In genomic region chr6:31707701-31708100, GRCh38 we compare ENCODE assay signal across 36 cellular contexts. TPM values are rescaled to one million over a fixed set of nuclear protein-coding genes. Genes with fewer than 3 reads are reported as not detected.
"Had no signal": no experiment of that assay in that cellular context is flagged by ENCODE, and none has a peak within 500 bp of the region (broad histone marks: within the 10 kb centered on the region; RNA-seq: fewer than 3 reads in every experiment).

No MANE protein-coding gene starts in this region.

- H3K27ac ChIP-seq: neutrophil, ovary, parathyroid adenoma, psoas muscle, skin epidermis, spleen, suprapubic skin, testis, tibial artery, transverse colon, upper lobe of right lung, uterus had no signal

- H3K9ac ChIP-seq: parathyroid adenoma had no signal

- H3K4me3 Mint-ChIP-seq: naive thymus-derived CD8-positive, alpha-beta T cell; natural killer cell treated with Interleukin-12 subunit alpha and Interleukin-12 subunit beta and Interleukin-15 and Interleukin-18, amount 100 ng/mL, for 72 hours; nephron progenitor cell; neural crest cell; stimulated activated memory B cell treated with anti-CD40 and anti-IgM and Interleukin-4, amounts not matched to agents 10 μg/mL and 1 μg/mL and 100 μg/mL, for 72 hours; stimulated activated naive CD8-positive, alpha-beta T cell treated with anti-CD3 and anti-CD28 coated beads, Interleukin-15, amount 100 ng/mL, for 72 hours; type B pancreatic cell had no signal

- H3K4me2 ChIP-seq: smooth muscle cell had no signal

- H3K27me3 Mint-ChIP-seq: naive thymus-derived CD8-positive, alpha-beta T cell; stimulated activated memory B cell treated with anti-CD40 and anti-IgM and Interleukin-4, amounts not matched to agents 10 μg/mL and 1 μg/mL and 100 μg/mL, for 72 hours; type B pancreatic cell had no signal

- ATAC-seq: naive thymus-derived CD8-positive, alpha-beta T cell; natural killer cell treated with Interleukin-12 subunit alpha and Interleukin-12 subunit beta and Interleukin-15 and Interleukin-18, amount 100 ng/mL, for 72 hours; psoas muscle; right cardiac atrium; sciatic nerve; stimulated activated memory B cell treated with anti-CD40 and anti-IgM and Interleukin-4, amounts not matched to agents 10 μg/mL and 1 μg/mL and 100 μg/mL, for 72 hours; stimulated activated naive CD8-positive, alpha-beta T cell treated with anti-CD3 and anti-CD28 coated beads, Interleukin-15, amount 100 ng/mL, for 72 hours; stimulated activated naive CD8-positive, alpha-beta T cell treated with anti-CD3 and anti-CD28 coated beads, Interleukin-15, Interleukin-2, amounts not matched to agents 100 U/mL and 50 U/mL, for 24 hours; upper lobe of right lung had no signal

- H3K4me1 ChIP-seq: testis, upper lobe of right lung, uterus had no signal

- DNase-seq: naive thymus-derived CD8-positive, alpha-beta T cell; nephron progenitor cell; nucleus accumbens; ovary; psoas muscle; right cardiac atrium; spleen; stimulated activated CD4-positive, alpha-beta T cell treated with anti-CD3 and anti-CD28 coated beads, Interleukin-12 subunit alpha, Interleukin-12 subunit beta, amount 100 ng/mL, for 4 hours; stimulated activated CD4-positive, alpha-beta T cell treated with anti-CD3 and anti-CD28 coated beads, Interleukin-1b, Interleukin-23, amount 100 ng/mL, for 48 hours; stimulated activated CD4-positive, alpha-beta T cell treated with anti-CD3 and anti-CD28 coated beads, Interleukin-4, amount 100 ng/mL, for 1 hour; stimulated activated CD4-positive, alpha-beta T cell treated with anti-CD3 and anti-CD28 coated beads, Interleukin-4, amount 100 ng/mL, for 4 hours; stimulated activated CD8-positive, alpha-beta memory T cell treated with anti-CD3 and anti-CD28 coated beads, Interleukin-4, amount 100 ng/mL, for 48 hours; stimulated activated naive CD4-positive, alpha-beta T cell; stimulated activated naive CD8-positive, alpha-beta T cell treated with anti-CD3 and anti-CD28 coated beads, Interleukin-15, amount 100 ng/mL, for 72 hours; stimulated activated naive CD8-positive, alpha-beta T cell treated with anti-CD3 and anti-CD28 coated beads, Interleukin-15, Interleukin-2, amounts not matched to agents 100 U/mL and 50 U/mL, for 24 hours; substantia nigra; testis; tibial artery; transverse colon; upper lobe of right lung; uterus had no signal

- H3K9me3 ChIP-seq: neutrophil, ovary, psoas muscle, spleen, suprapubic skin, testis, tibial artery, transverse colon, upper lobe of right lung, uterus had no signal

- H3K36me3 ChIP-seq: neutrophil, ovary, spleen, suprapubic skin, tibial artery, transverse colon, upper lobe of right lung, uterus had no signal

- H3K36me3 Mint-ChIP-seq: naive thymus-derived CD8-positive, alpha-beta T cell; stimulated activated memory B cell treated with anti-CD40 and anti-IgM and Interleukin-4, amounts not matched to agents 10 μg/mL and 1 μg/mL and 100 μg/mL, for 72 hours; type B pancreatic cell had no signal

- H2AFZ ChIP-seq: parathyroid adenoma had no signal

- H3K4me3 ChIP-seq: ovary, psoas muscle, skin epidermis, smooth muscle cell, spleen, suprapubic skin, testis, tibial artery, transverse colon, upper lobe of right lung, uterus had no signal

- H3K9me3 Mint-ChIP-seq: naive thymus-derived CD8-positive, alpha-beta T cell; natural killer cell treated with Interleukin-12 subunit alpha and Interleukin-12 subunit beta and Interleukin-15 and Interleukin-18, amount 100 ng/mL, for 72 hours; nephron progenitor cell; neural crest cell; stimulated activated memory B cell treated with anti-CD40 and anti-IgM and Interleukin-4, amounts not matched to agents 10 μg/mL and 1 μg/mL and 100 μg/mL, for 72 hours; stimulated activated naive CD8-positive, alpha-beta T cell treated with anti-CD3 and anti-CD28 coated beads, Interleukin-15, amount 100 ng/mL, for 72 hours; type B pancreatic cell had no signal

- H3K27me3 ChIP-seq: neutrophil, ovary, spleen, suprapubic skin, testis, transverse colon, upper lobe of right lung, uterus had no signal

- H3K27ac Mint-ChIP-seq: nephron progenitor cell; progenitor cell of endocrine pancreas; stimulated activated memory B cell treated with anti-CD40 and anti-IgM and Interleukin-4, amounts not matched to agents 10 μg/mL and 1 μg/mL and 100 μg/mL, for 72 hours; type B pancreatic cell had no signal

RNA-seq across cellular contexts. Expression of gene LY6G6F, which starts 1.0 kb away (rescaled TPM):
- total RNA-seq: naive thymus-derived CD8-positive, alpha-beta T cell; natural killer cell treated with Interleukin-12 subunit alpha and Interleukin-12 subunit beta and Interleukin-15 and Interleukin-18, amount 100 ng/mL, for 72 hours; neural crest cell; omental fat pad; ovary; progenitor cell of endocrine pancreas; psoas muscle; renal cortical epithelial cell; right cardiac atrium; sciatic nerve; smooth muscle cell; suprapubic skin; testis; transverse colon; upper lobe of right lung; urinary bladder; uterus had no signal
- polyA plus RNA-seq: naive thymus-derived CD8-positive, alpha-beta T cell; ovary; right cardiac atrium; smooth muscle cell; thymus; urinary bladder had no signal

RNA-seq across cellular contexts. Expression of gene LY6G6D, which starts 7.4 kb away (rescaled TPM):
- total RNA-seq: naive thymus-derived CD8-positive, alpha-beta T cell; natural killer cell treated with Interleukin-12 subunit alpha and Interleukin-12 subunit beta and Interleukin-15 and Interleukin-18, amount 100 ng/mL, for 72 hours; neural crest cell; omental fat pad; ovary; progenitor cell of endocrine pancreas; psoas muscle; renal cortical epithelial cell; right cardiac atrium; sciatic nerve; smooth muscle cell; spleen; testis; transverse colon; upper lobe of right lung had no signal
- polyA plus RNA-seq: naive thymus-derived CD8-positive, alpha-beta T cell; ovary; psoas muscle; right cardiac atrium; smooth muscle cell; spleen; thymus had no signal

RNA-seq across cellular contexts. Expression of gene LY6G6C, which starts 13.8 kb away (rescaled TPM):
- total RNA-seq: naive thymus-derived CD8-positive, alpha-beta T cell; natural killer cell treated with Interleukin-12 subunit alpha and Interleukin-12 subunit beta and Interleukin-15 and Interleukin-18, amount 100 ng/mL, for 72 hours; psoas muscle; renal cortical epithelial cell; right cardiac atrium; transverse colon; upper lobe of right lung; urinary bladder had no signal
- polyA plus RNA-seq: naive thymus-derived CD8-positive, alpha-beta T cell; psoas muscle; spleen; urinary bladder had no signal

RNA-seq across cellular contexts. Expression of gene MPIG6B, which starts 15.5 kb away (rescaled TPM):
- total RNA-seq: neural crest cell, progenitor cell of endocrine pancreas, renal cortical epithelial cell, smooth muscle cell had no signal
- polyA plus RNA-seq: smooth muscle cell had no signal
